Comparison of ENCODE assay signal across 8 cellular contexts in the genomic region with DNA sequence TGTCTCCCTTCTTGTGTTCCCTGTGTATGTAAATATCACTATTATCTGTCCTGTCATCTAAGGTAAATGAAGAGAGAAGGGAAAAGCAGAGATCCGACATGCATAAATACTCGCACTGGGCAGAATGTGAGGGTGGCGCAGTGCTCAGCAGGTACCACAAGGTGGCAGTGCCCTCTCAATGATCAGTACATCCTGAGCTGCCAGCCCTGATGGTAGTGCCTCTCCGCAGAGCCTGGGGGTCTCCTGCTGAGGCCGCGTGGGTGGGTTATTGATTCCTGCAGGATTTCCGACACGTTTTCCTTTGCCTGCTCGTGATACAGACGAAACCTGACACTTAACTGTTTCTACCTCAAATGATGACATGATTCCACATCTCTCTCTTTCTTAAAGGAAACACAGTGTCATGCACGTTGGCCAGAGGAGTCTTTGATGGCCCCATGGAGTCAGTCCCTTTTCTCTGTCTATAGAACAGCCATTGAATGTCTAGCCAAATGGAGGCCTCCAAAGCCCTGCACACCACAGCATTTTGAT. TPM values are rescaled to one million over a fixed set of nuclear protein-coding genes. Genes with fewer than 3 reads are reported as not detected.
DNase-seq lines count a peak whose midpoint lies in the region; ATAC-seq and TF ChIP-seq lines count a peak whose summit lies in the region.

No MANE protein-coding gene starts in this region.

- H3K18ac ChIP-seq in neuronal stem cell (ENCODE audit: low read length): no peak overlapping the region

- no peak overlapping the region for H3K9ac ChIP-seq in neuronal stem cell (ENCODE audit: low read depth, low read length, poor library complexity)

- no peak overlapping the region for H3K4ac ChIP-seq in neuronal stem cell (ENCODE audit: low read length)

- no peaks in the 10 kb centered on the region for H3K79me2 ChIP-seq in DOHH2 (ENCODE audit: control insufficient read depth, low read length)

- H2BK5ac ChIP-seq in neuronal stem cell (ENCODE audit: low read length): no peak overlapping the region

- H3K9me3 Mint-ChIP-seq in activated T-cell treated with anti-CD3 and anti-CD28 coated beads, Interleukin-2, amount 50 U/mL, for 4 hours: no peaks in the 10 kb centered on the region

- no peak overlapping the region for H2BK120ac ChIP-seq in neuronal stem cell (ENCODE audit: low read depth, low read length)

- H3K4me1 Mint-ChIP-seq in activated T-cell treated with anti-CD3 and anti-CD28 coated beads, Interleukin-2, amount 50 U/mL, for 4 hours (ENCODE audit: low read depth): peaks cover 11% of the 10 kb centered on the region

- H3K4me1 ChIP-seq in DOHH2 (ENCODE audit: control insufficient read depth, low read length) (no peaks in the 10 kb centered on the region), neuronal stem cell (ENCODE audit: control insufficient read depth in 2 of 2, insufficient read depth in 1 of 2, low read depth in 1 of 2, low read length in 2 of 2) (peaks cover 1 to 6% of the 10 kb centered on the region in 2 donors), stomach (peaks cover 0 to 6% (median 5%) of the 10 kb centered on the region in 4 donors)

- H2AFZ ChIP-seq in neuronal stem cell (ENCODE audit: low read length): peak overlapping the region; percentile 50

- no peak for TF ChIP-seq EP300 in stomach (IDR thresholded peaks at IDR 0.05)

- no peaks in the 10 kb centered on the region for H3K36me3 Mint-ChIP-seq in activated T-cell treated with anti-CD3 and anti-CD28 coated beads, Interleukin-2, amount 50 U/mL, for 4 hours (ENCODE audit: insufficient read depth)

- no CpG with 5 or more reads among the region's 11 CpGs for WGBS in neuronal stem cell (ENCODE audit: extremely low coverage in 2 of 2, insufficient read length in 2 of 2, insufficient replicate concordance in 1 of 2), 2 donors
- WGBS in stomach, 5 donors: 2 to 4% (median 3%) methylated on average over 11 of the region's 11 CpGs

- TF ChIP-seq POLR2A in stomach (IDR thresholded peaks at IDR 0.05): no peak

- no peak overlapping the region for H2AK5ac ChIP-seq in neuronal stem cell (ENCODE audit: low read depth, low read length)

- H3K14ac ChIP-seq in neuronal stem cell (ENCODE audit: low read length): no peak overlapping the region

- ATAC-seq in GM21528 (IDR thresholded peaks at IDR 0.05; ENCODE audit: low FRiP score, unreplicated experiment): peak; percentile 92
- peak; percentile 85 to 89 for ATAC-seq in activated T-cell treated with anti-CD3 and anti-CD28 coated beads, Interleukin-2, amount 50 U/mL, for 4 hours

- DNase-seq in HT1080 (ENCODE audit: low read depth) (peak; percentile 59), OCI-M2 (lab: John Stamatoyannopoulos, UW; ENCODE audit: unreplicated experiment) (peak; percentile 39), fibroblast of peridontal ligament (ENCODE audit: extremely low read depth) (peak; percentile 68), neuronal stem cell (ENCODE audit: low spot score) (peak; percentile 61), stomach (peak; percentile 74)
- DNase-seq in activated T-cell treated with anti-CD3 and anti-CD28 coated beads, Interleukin-2, amount 50 U/mL, for 4 hours: peak; percentile 68

- no peaks in the 10 kb centered on the region for H3K9me2 ChIP-seq in DOHH2 (replicated peaks; ENCODE audit: control insufficient read depth, low read length)

- no peaks in the 10 kb centered on the region for H3F3A ChIP-seq in DOHH2 (ENCODE audit: control insufficient read depth, insufficient read depth)

- H3K4me2 ChIP-seq in DOHH2 (ENCODE audit: low read length): no peak overlapping the region
- H3K4me2 ChIP-seq in neuronal stem cell (ENCODE audit: insufficient read depth, low read length, poor library complexity, severe bottlenecking): peak overlapping the region; percentile 27

- H4K8ac ChIP-seq in neuronal stem cell (ENCODE audit: low read depth, low read length): no peak overlapping the region

- no peak overlapping the region for H3K27ac ChIP-seq in DOHH2 (ENCODE audit: low read depth, low read length)
- H3K27ac ChIP-seq in neuronal stem cell (replicated peaks; ENCODE audit: low read length): no peak overlapping the region
- no peak overlapping the region for H3K27ac ChIP-seq in stomach

- no peaks in the 10 kb centered on the region for H4K20me1 ChIP-seq in DOHH2 (ENCODE audit: control insufficient read depth, insufficient read depth, low read depth, low read length)

- H3K36me3 ChIP-seq in DOHH2 (ENCODE audit: control insufficient read depth, low read length) (no peaks in the 10 kb centered on the region), neuronal stem cell (replicated peaks in 1 of 2; ENCODE audit: control insufficient read depth in 2 of 2, insufficient read depth in 2 of 2, low read length in 2 of 2) (no peaks in the 10 kb centered on the region), stomach (no peaks in the 10 kb centered on the region)

- peak; percentile 94 for TF ChIP-seq CTCF in DOHH2 (IDR thresholded peaks at IDR 0.05; ENCODE audit: low read depth, low read length, poor library complexity, severe bottlenecking)
- peak in 5 of 7 experiments; percentile 77 to 94 (median 91) for TF ChIP-seq CTCF in stomach (IDR thresholded peaks at IDR 0.05)

- H3K27me3 Mint-ChIP-seq in activated T-cell treated with anti-CD3 and anti-CD28 coated beads, Interleukin-2, amount 50 U/mL, for 4 hours (ENCODE audit: low read depth): peaks cover 18% of the 10 kb centered on the region

- H3K23ac ChIP-seq in neuronal stem cell (ENCODE audit: low read depth, low read length, poor library complexity): no peak overlapping the region

- no peaks in the 10 kb centered on the region for H3K79me1 ChIP-seq in neuronal stem cell (ENCODE audit: low read depth, low read length)

- H3K4me3 ChIP-seq in DOHH2 (ENCODE audit: low read length): no peak overlapping the region
- H3K4me3 ChIP-seq in neuronal stem cell (ENCODE audit: low read length in 2 of 2): no peak overlapping the region
- no peak overlapping the region for H3K4me3 ChIP-seq in stomach

- H2BK12ac ChIP-seq in neuronal stem cell (ENCODE audit: low read length): no peak overlapping the region

- no peak overlapping the region for H3K4me3 Mint-ChIP-seq in activated T-cell treated with anti-CD3 and anti-CD28 coated beads, Interleukin-2, amount 50 U/mL, for 4 hours

- H2BK15ac ChIP-seq in neuronal stem cell (ENCODE audit: low read length): no peak overlapping the region

- no peak overlapping the region for H4K91ac ChIP-seq in neuronal stem cell (ENCODE audit: low read depth, low read length, poor library complexity)

- intact Hi-C loops in stomach (cut with DNase I; ENCODE audit: low total_unique reads): loop anchor here (5.0 to 10.0 kb wide), 2 partner anchors 90 to 273 kb away; no protein-coding TSS in a partner anchor

- no peaks in the 10 kb centered on the region for H3K9me3 ChIP-seq in DOHH2 (ENCODE audit: control insufficient read depth, insufficient read depth, low read length)
- no peaks in the 10 kb centered on the region for H3K9me3 ChIP-seq in neuronal stem cell (replicated peaks in 1 of 2; ENCODE audit: control insufficient read depth in 2 of 2, insufficient read depth in 1 of 2, low read depth in 1 of 2, low read length in 2 of 2)
- no peaks in the 10 kb centered on the region for H3K9me3 ChIP-seq in stomach

- H3K27me3 ChIP-seq in DOHH2 (ENCODE audit: control insufficient read depth, low read length) (peaks cover 11% of the 10 kb centered on the region), neuronal stem cell (ENCODE audit: control insufficient read depth in 3 of 3, insufficient read depth in 3 of 3, low read depth in 1 of 3, low read length in 3 of 3) (peaks cover 0 to 31% (median 0%) of the 10 kb centered on the region in 3 experiments), stomach (peaks cover 0 to 30% (median 0%) of the 10 kb centered on the region in 3 donors)

RNA-seq across cellular contexts. Expression of gene RGR, which starts 19.8 kb away (rescaled TPM):
- not detected in 2 replicates for total RNA-seq in HT1080 (2014; rRNA removed; shearing (Covaris generic))
- polyA plus RNA-seq in HT1080 (2015; cell fraction: cytosol; rRNA removed): not detected in 2 replicates
- polyA plus RNA-seq in HT1080 (2015; cell fraction: nucleus; rRNA removed): not detected in 2 replicates
- not detected for total RNA-seq in activated T-cell treated with anti-CD3 and anti-CD28 coated beads, Interleukin-2, amount 50 U/mL, for 4 hours
- 1.0 TPM for polyA plus RNA-seq in neuronal stem cell (2013, experiment 1 of 2)
- polyA plus RNA-seq in neuronal stem cell (2013, experiment 2 of 2): 1.3 TPM
- total RNA-seq in stomach: not detected
- 1 to 10 TPM in 1 of 3 donors, under 1 TPM in 1, not detected in 1; 0.18 to 2.7 TPM for polyA plus RNA-seq in stomach

RNA-seq across cellular contexts. Expression of gene LRIT1, which starts 23.3 kb away (rescaled TPM):
- not detected in 2 replicates for total RNA-seq in HT1080 (2014; rRNA removed; shearing (Covaris generic))
- polyA plus RNA-seq in HT1080 (2015; cell fraction: cytosol; rRNA removed): not detected in 2 replicates
- polyA plus RNA-seq in HT1080 (2015; cell fraction: nucleus; rRNA removed): not detected in 2 replicates
- not detected for total RNA-seq in activated T-cell treated with anti-CD3 and anti-CD28 coated beads, Interleukin-2, amount 50 U/mL, for 4 hours
- polyA plus RNA-seq in neuronal stem cell (2013, experiment 1 of 2): 0.01 TPM
- not detected for polyA plus RNA-seq in neuronal stem cell (2013, experiment 2 of 2)
- total RNA-seq in stomach: not detected
- polyA plus RNA-seq in stomach: not detected

RNA-seq across cellular contexts. Expression of gene LRIT2, which starts 39.3 kb away (rescaled TPM):
- total RNA-seq in HT1080 (2014; rRNA removed; shearing (Covaris generic)): not detected in 2 replicates
- not detected in 2 replicates for polyA plus RNA-seq in HT1080 (2015; cell fraction: cytosol; rRNA removed)
- polyA plus RNA-seq in HT1080 (2015; cell fraction: nucleus; rRNA removed): not detected in 2 replicates
- not detected for total RNA-seq in activated T-cell treated with anti-CD3 and anti-CD28 coated beads, Interleukin-2, amount 50 U/mL, for 4 hours
- not detected for polyA plus RNA-seq in neuronal stem cell (2013, experiment 1 of 2)
- not detected for polyA plus RNA-seq in neuronal stem cell (2013, experiment 2 of 2)
- not detected for total RNA-seq in stomach
- not detected for polyA plus RNA-seq in stomach
